Comparison of ENCODE assay signal across 21 cellular contexts in genomic region chr4:125517831-125518230, GRCh38.
DNase-seq lines count a peak whose midpoint lies in the region; ATAC-seq, FAIRE-seq and TF ChIP-seq lines count a peak whose summit lies in the region.
"Had no signal": no experiment of that assay in that cellular context is flagged by ENCODE, and none has a peak within 500 bp of the region (broad histone marks: within the 10 kb centered on the region; RNA-seq: fewer than 3 reads in every experiment).

No MANE protein-coding gene starts in this region.

- H3K36me3 ChIP-seq in PC-3 (ENCODE audit: low read depth, low read length): no peaks in the 10 kb centered on the region
- H3K36me3 ChIP-seq in pancreas: no peaks in the 10 kb centered on the region
- H3K36me3 ChIP-seq: BLaER1 treated with 17β-estradiol and CSF1 and Interleukin-3, amounts not matched to agents 10 nM and 100 nM had no signal

- H3K9ac ChIP-seq in PC-3 (ENCODE audit: low read length): no peak overlapping the region
- H3K9ac ChIP-seq: BLaER1 treated with 17β-estradiol and CSF1 and Interleukin-3, amounts not matched to agents 10 nM and 100 nM had no signal

- DNase-seq in PC-3 (peak; percentile 9), choroid plexus epithelial cell (ENCODE audit: low read depth) (peak; percentile 20), fibroblast of pulmonary artery (ENCODE audit: low read depth) (peak; percentile 36), osteocyte (ENCODE audit: extremely low spot score, unreplicated experiment) (no peak), pancreas (no peak), NCI-H510A treated with DMSO at 0.1 percent for 48 hours (lab: John Stamatoyannopoulos, UW) (no peak)
- DNase-seq: 8988T; CD4-positive, CD25-positive, alpha-beta regulatory T cell; CD8-positive, alpha-beta memory T cell; COR-L47; H7; HFFc6 had no signal

- H3K9me3 ChIP-seq in PC-3 (ENCODE audit: low read length) (no peaks in the 10 kb centered on the region), pancreas (no peaks in the 10 kb centered on the region)

- H3K4me2 ChIP-seq in PC-3 (ENCODE audit: low read length): no peak overlapping the region
- H3K4me2 ChIP-seq: BLaER1 treated with 17β-estradiol and CSF1 and Interleukin-3, amounts not matched to agents 10 nM and 100 nM; GM23338 had no signal

- H2AFZ ChIP-seq in PC-3 (ENCODE audit: low read length): no peak overlapping the region
- H2AFZ ChIP-seq: GM23338 had no signal

- H3K27me3 Mint-ChIP-seq in osteocyte (ENCODE audit: unreplicated experiment): no peaks in the 10 kb centered on the region
- H3K27me3 Mint-ChIP-seq: B cell; CD4-positive, CD25-positive, alpha-beta regulatory T cell; CD8-positive, alpha-beta memory T cell had no signal

- CTCF ChIA-PET in PC-3 (lab: Charles Lee): no interaction called here

- ATAC-seq in PC-3: no peak
- no peak for ATAC-seq in HG02981 (IDR thresholded peaks at IDR 0.05; ENCODE audit: unreplicated experiment)
- no peak for ATAC-seq in pancreas
- ATAC-seq in HG02610 (IDR thresholded peaks at IDR 0.05; ENCODE audit: unreplicated experiment): no peak
- ATAC-seq: HCT116 had no signal

- H3K4me1 ChIP-seq in PC-3 (ENCODE audit: insufficient read depth, low read length): no peaks in the 10 kb centered on the region
- no peaks in the 10 kb centered on the region for H3K4me1 ChIP-seq in pancreas
- H3K4me1 ChIP-seq: BLaER1 treated with 17β-estradiol and CSF1 and Interleukin-3, amounts not matched to agents 10 nM and 100 nM had no signal

- H3K4me3 Mint-ChIP-seq in osteocyte (ENCODE audit: unreplicated experiment): no peak overlapping the region
- H3K4me3 Mint-ChIP-seq: B cell; CD4-positive, CD25-positive, alpha-beta regulatory T cell; CD8-positive, alpha-beta memory T cell; GM23338; HFFc6 had no signal

- H3K79me2 ChIP-seq in PC-3 (ENCODE audit: low read length): no peaks in the 10 kb centered on the region

- H3F3A ChIP-seq in PC-3 (ENCODE audit: low read length, unreplicated experiment): no peaks in the 10 kb centered on the region

- TF ChIP-seq CTCF in PC-3 (conservative IDR thresholded peaks at IDR 0.05; ENCODE audit: low read depth, low read length) (no peak), choroid plexus epithelial cell (conservative IDR thresholded peaks at IDR 0.05; ENCODE audit: low read depth, low read length) (no peak), fibroblast of pulmonary artery (IDR thresholded peaks at IDR 0.05; ENCODE audit: low read length, missing control alignments) (no peak), osteocyte (IDR thresholded peaks at IDR 0.05) (no peak), pancreas (IDR thresholded peaks at IDR 0.05) (no peak)

- no peaks in the 10 kb centered on the region for H4K20me1 ChIP-seq in PC-3 (ENCODE audit: low read length)
- H4K20me1 ChIP-seq: BLaER1 treated with 17β-estradiol and CSF1 and Interleukin-3, amounts not matched to agents 10 nM and 100 nM had no signal

- H3K4me3 ChIP-seq in PC-3 (ENCODE audit: low read length): no peak overlapping the region
- no peak overlapping the region for H3K4me3 ChIP-seq in choroid plexus epithelial cell (ENCODE audit: low read depth, low read length)
- H3K4me3 ChIP-seq in fibroblast of pulmonary artery (replicated peaks; ENCODE audit: low read depth, low read length): no peak overlapping the region
- H3K4me3 ChIP-seq in pancreas: no peak overlapping the region
- H3K4me3 ChIP-seq: BLaER1 treated with 17β-estradiol and CSF1 and Interleukin-3, amounts not matched to agents 10 nM and 100 nM; GM23338 had no signal

- H3K27me3 ChIP-seq in PC-3 (ENCODE audit: low read length) (no peaks in the 10 kb centered on the region), pancreas (no peaks in the 10 kb centered on the region)
- H3K27me3 ChIP-seq: BLaER1 treated with 17β-estradiol and CSF1 and Interleukin-3, amounts not matched to agents 10 nM and 100 nM had no signal

- BruUV-seq in PC-3 (replicated peaks; lab: Mats Ljungman, UMichigan): no TSS peak

- H3K9me2 ChIP-seq in PC-3 (replicated peaks; ENCODE audit: low read length): no peaks in the 10 kb centered on the region

- H3K9me3 Mint-ChIP-seq in osteocyte (ENCODE audit: unreplicated experiment): peaks cover 15% of the 10 kb centered on the region
- H3K9me3 Mint-ChIP-seq: GM23338, HFFc6 had no signal

- peak overlapping the region; percentile 0 for H3K27ac Mint-ChIP-seq in osteocyte (ENCODE audit: unreplicated experiment)
- H3K27ac Mint-ChIP-seq: B cell; CD4-positive, CD25-positive, alpha-beta regulatory T cell; CD8-positive, alpha-beta memory T cell; GM23338; HFFc6 had no signal

- no peaks in the 10 kb centered on the region for H3K36me3 Mint-ChIP-seq in osteocyte (ENCODE audit: unreplicated experiment)
- H3K36me3 Mint-ChIP-seq: CD4-positive, CD25-positive, alpha-beta regulatory T cell; CD8-positive, alpha-beta memory T cell had no signal

- 19 to 38% methylated on average over 2 of the region's 2 CpGs for WGBS in pancreas, 2 donors

- peaks cover 35% of the 10 kb centered on the region for H3K4me1 Mint-ChIP-seq in osteocyte (ENCODE audit: unreplicated experiment)
- H3K4me1 Mint-ChIP-seq: B cell; CD4-positive, CD25-positive, alpha-beta regulatory T cell; CD8-positive, alpha-beta memory T cell had no signal

- POLR2A ChIA-PET in PC-3 (lab: Charles Lee; ENCODE audit: unreplicated experiment): no interaction called here

- intact Hi-C loops in PC-3 (cut with micrococcal nuclease) (no loop called here), pancreas (cut with DNase I) (no loop called here)

- H3K27ac ChIP-seq in PC-3 (ENCODE audit: low read length) (no peak overlapping the region), pancreas (no peak overlapping the region)
- H3K27ac ChIP-seq: BLaER1 treated with 17β-estradiol and CSF1 and Interleukin-3, amounts not matched to agents 10 nM and 100 nM had no signal

- no peak for FAIRE-seq in pancreas (lab: Jason Lieb, UNC)
- FAIRE-seq: D721Med, G401.6, GM12891 had no signal

Comparison
In these comparisons a context has a peak if more than half of its experiments do, and no peak if none do; other contexts are left out.
1. DNase-seq: peak in PC-3 (single experiment), choroid plexus epithelial cell (single experiment) and fibroblast of pulmonary artery (single experiment); none in osteocyte (single experiment), pancreas (0 of 6) and NCI-H510A treated with DMSO at 0.1 percent for 48 hours (single experiment).